ENCODE assay signal across 8 cellular contexts in the genomic region with DNA sequence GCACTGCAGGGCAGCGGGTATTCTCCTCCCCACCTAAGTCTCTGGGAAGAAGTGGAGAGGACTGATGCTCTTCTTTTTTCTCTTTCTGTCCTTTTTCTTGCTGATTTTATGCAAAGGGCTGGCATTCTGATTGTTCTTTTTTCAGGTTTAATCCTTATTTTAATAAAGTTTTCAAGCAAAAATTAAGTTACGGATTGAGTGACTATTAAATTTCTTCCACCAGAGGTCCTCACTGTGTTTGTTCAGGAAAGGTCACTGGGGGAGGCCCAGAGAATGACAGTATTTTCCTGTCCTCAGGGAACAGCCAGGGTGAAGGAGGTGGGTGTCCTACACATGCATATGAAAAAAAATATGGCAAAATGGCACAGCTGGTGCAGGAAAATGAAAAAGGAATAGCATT. TPM values are rescaled to one million over a fixed set of nuclear protein-coding genes. Genes with fewer than 3 reads are reported as not detected.
DNase-seq lines count a peak whose midpoint lies in the region; TF ChIP-seq lines count a peak whose summit lies in the region.
"Had no signal": no experiment of that assay in that cellular context is flagged by ENCODE, and none has a peak within 500 bp of the region (broad histone marks: within the 10 kb centered on the region; RNA-seq: fewer than 3 reads in every experiment).

No MANE protein-coding gene starts in this region.

- TF ChIP-seq POLR2A in esophagus muscularis mucosa (IDR thresholded peaks at IDR 0.05; ENCODE audit: low read depth) = no peak

- peak; percentile 28 for DNase-seq in ELF-1 (ENCODE audit: low read depth, low spot score)
- peak; percentile 30 for DNase-seq in OCI-M1 (lab: John Stamatoyannopoulos, UW)
- DNase-seq in esophagus muscularis mucosa (ENCODE audit: extremely low spot score) = no peak
- DNase-seq in retinal pigment epithelial cell (ENCODE audit: low read depth) = no peak
- no peak for DNase-seq in HuH-7 (ENCODE audit: low spot score)
- DNase-seq in activated CD4-positive, CD25-positive, alpha-beta regulatory T cell (lab: John Stamatoyannopoulos, UW) = no peak
- no peak for DNase-seq in glomerular visceral epithelial cell (ENCODE audit: extremely low spot score)
- DNase-seq: NCI-H1436 treated with DMSO at 0.1 percent for 48 hours had no signal

- TF ChIP-seq EP300 in esophagus muscularis mucosa (IDR thresholded peaks at IDR 0.05) = no peak

- TF ChIP-seq CTCF in esophagus muscularis mucosa (IDR thresholded peaks at IDR 0.05) (peak; percentile 38 to 46 (median 41)), retinal pigment epithelial cell (conservative IDR thresholded peaks at IDR 0.05; ENCODE audit: low read depth, low read length) (peak; percentile 47)

- peaks cover 40 to 75% (median 69%) of the 10 kb centered on the region in 4 donors for H3K36me3 ChIP-seq in esophagus muscularis mucosa

- intact Hi-C loops in esophagus muscularis mucosa (cut with DNase I) = loop anchor here (5.0 kb wide), 1 partner anchor 111 kb away; no protein-coding TSS in a partner anchor

- H3K4me1 ChIP-seq in esophagus muscularis mucosa = peaks cover 0 to 12% (median 2%) of the 10 kb centered on the region in 4 donors

- no peaks in the 10 kb centered on the region for H3K9me3 ChIP-seq in esophagus muscularis mucosa

- H3K4me3 ChIP-seq in esophagus muscularis mucosa (no peak overlapping the region), retinal pigment epithelial cell (ENCODE audit: low read length) (no peak overlapping the region)

- no peak overlapping the region for H3K27ac ChIP-seq in esophagus muscularis mucosa (replicated peaks in 1 of 4)

- no peaks in the 10 kb centered on the region for H3K27me3 ChIP-seq in esophagus muscularis mucosa

- 59% methylated on average over 2 of the region's 2 CpGs for WGBS in esophagus muscularis mucosa

RNA-seq across cellular contexts. Expression of a gene that starts 4.4 kb away (rescaled TPM):
- 1 to 10 TPM in 2 of 4 donors, under 1 TPM in 1, not detected in 1; 0.17 to 2.9 (median 1.2) TPM for total RNA-seq in esophagus muscularis mucosa

RNA-seq across cellular contexts. Expression of a gene that starts 23.5 kb away (rescaled TPM):
- total RNA-seq in esophagus muscularis mucosa = 10 to 100 TPM; 33.0 to 49.0 (median 44.0) TPM

RNA-seq across cellular contexts. Expression of a gene that starts 50.7 kb away (rescaled TPM):
- total RNA-seq in esophagus muscularis mucosa = 10 to 100 TPM; 30.7 to 46.1 (median 32.4) TPM

RNA-seq across cellular contexts. Expression of a gene that starts 59.6 kb away (rescaled TPM):
- 1,000 to 10,000 TPM; 1,021 to 1,618 (median 1,290) TPM for total RNA-seq in esophagus muscularis mucosa

Comparison
In these comparisons a context has a peak if more than half of its experiments do, and no peak if none do; other contexts are left out.
1. DNase-seq: peak in ELF-1 (single experiment) and OCI-M1 (single experiment); none in esophagus muscularis mucosa (single experiment), retinal pigment epithelial cell (single experiment), HuH-7 (single experiment), activated CD4-positive, CD25-positive, alpha-beta regulatory T cell (0 of 4) and glomerular visceral epithelial cell (single experiment).